In genomic region chr2:121888189-121888557, GRCh38 we compare ENCODE assay signal across 8 cellular contexts.
DNase-seq lines count a peak whose midpoint lies in the region; ATAC-seq and TF ChIP-seq lines count a peak whose summit lies in the region.

No MANE protein-coding gene starts in this region.

- peak; percentile 90 for ATAC-seq in GM19467 (IDR thresholded peaks at IDR 0.05; ENCODE audit: unreplicated experiment)
- ATAC-seq in T-helper 17 cell, result no peak
- no peak for ATAC-seq in naive thymus-derived CD8-positive, alpha-beta T cell
- no peak for ATAC-seq in GM19328 (IDR thresholded peaks at IDR 0.05; ENCODE audit: unreplicated experiment)

- H3K27ac Mint-ChIP-seq in T-helper 17 cell, result no peak overlapping the region
- H3K27ac Mint-ChIP-seq in naive thymus-derived CD8-positive, alpha-beta T cell, result no peak overlapping the region

- H3K9me3 Mint-ChIP-seq in naive thymus-derived CD8-positive, alpha-beta T cell, result no peaks in the 10 kb centered on the region

- TF ChIP-seq CTCF in GM12864 (IDR thresholded peaks at IDR 0.05; ENCODE audit: low read depth, low read length, missing control alignments) (peak; percentile 76), epithelial cell of esophagus (IDR thresholded peaks at IDR 0.05; ENCODE audit: insufficient read depth, low read depth, low read length, missing control alignments) (peak; percentile 61)

- H3K4me3 Mint-ChIP-seq in T-helper 17 cell, result no peak overlapping the region
- H3K4me3 Mint-ChIP-seq in naive thymus-derived CD8-positive, alpha-beta T cell, result no peak overlapping the region

- DNase-seq in GM12864 (ENCODE audit: low read depth) (no peak), HPDE6-E6E7 (ENCODE audit: extremely low spot score) (peak; percentile 45), epithelial cell of esophagus (ENCODE audit: low read depth) (peak; percentile 63), middle frontal gyrus (ENCODE audit: extremely low spot score, low spot score) (no peak), T-helper 17 cell (no peak)
- no peak for DNase-seq in naive thymus-derived CD8-positive, alpha-beta T cell

- peaks cover 46% of the 10 kb centered on the region for H3K27me3 Mint-ChIP-seq in T-helper 17 cell
- H3K27me3 Mint-ChIP-seq in naive thymus-derived CD8-positive, alpha-beta T cell, result peaks cover 2 to 28% (median 7%) of the 10 kb centered on the region in 5 donors

- no peak overlapping the region for H3K4me3 ChIP-seq in GM12864 (ENCODE audit: low read depth, low read length)
- no peak overlapping the region for H3K4me3 ChIP-seq in epithelial cell of esophagus (ENCODE audit: low read length)

- no peaks in the 10 kb centered on the region for H3K4me1 Mint-ChIP-seq in T-helper 17 cell
- no peaks in the 10 kb centered on the region for H3K4me1 Mint-ChIP-seq in naive thymus-derived CD8-positive, alpha-beta T cell

- no peaks in the 10 kb centered on the region for H3K9me3 ChIP-seq in T-helper 17 cell (ENCODE audit: control insufficient read depth, low read length, poor library complexity, severe bottlenecking)

- POLR2A ChIA-PET in naive thymus-derived CD8-positive, alpha-beta T cell (lab: Charles Lee), result no interaction called here

- H3K36me3 Mint-ChIP-seq in T-helper 17 cell (ENCODE audit: low read depth), result no peaks in the 10 kb centered on the region
- no peaks in the 10 kb centered on the region for H3K36me3 Mint-ChIP-seq in naive thymus-derived CD8-positive, alpha-beta T cell

Comparison
In these comparisons a context has a peak if more than half of its experiments do, and no peak if none do; other contexts are left out.
1. DNase-seq: peak in HPDE6-E6E7 (single experiment) and epithelial cell of esophagus (single experiment); none in GM12864 (single experiment), middle frontal gyrus (single experiment), T-helper 17 cell (0 of 3) and naive thymus-derived CD8-positive, alpha-beta T cell (0 of 10).